1 cellular context compared by ENCODE assay signal in genomic region chr7:2373124-2373556, GRCh38.
TF ChIP-seq lines count a peak whose summit lies in the region.

No MANE protein-coding gene starts in this region.

TF ChIP-seq in WTC11, 78 proteins besides CTCF, POLR2A, EP300 and RAD21 (continued from another document):
- TF ChIP-seq, protein P1, sequence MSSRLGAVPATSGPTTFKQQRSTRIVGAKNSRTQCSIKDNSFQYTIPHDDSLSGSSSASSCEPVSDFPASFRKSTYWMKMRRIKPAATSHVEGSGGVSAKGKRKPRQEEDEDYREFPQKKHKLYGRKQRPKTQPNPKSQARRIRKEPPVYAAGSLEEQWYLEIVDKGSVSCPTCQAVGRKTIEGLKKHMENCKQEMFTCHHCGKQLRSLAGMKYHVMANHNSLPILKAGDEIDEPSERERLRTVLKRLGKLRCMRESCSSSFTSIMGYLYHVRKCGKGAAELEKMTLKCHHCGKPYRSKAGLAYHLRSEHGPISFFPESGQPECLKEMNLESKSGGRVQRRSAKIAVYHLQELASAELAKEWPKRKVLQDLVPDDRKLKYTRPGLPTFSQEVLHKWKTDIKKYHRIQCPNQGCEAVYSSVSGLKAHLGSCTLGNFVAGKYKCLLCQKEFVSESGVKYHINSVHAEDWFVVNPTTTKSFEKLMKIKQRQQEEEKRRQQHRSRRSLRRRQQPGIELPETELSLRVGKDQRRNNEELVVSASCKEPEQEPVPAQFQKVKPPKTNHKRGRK (CRISPR knock-in tag; IDR thresholded peaks at IDR 0.05; ENCODE audit: borderline replicate concordance): no peak
